Comparison of ENCODE assay signal across 22 cellular contexts in genomic region chr10:94310369-94310768, GRCh38.
"Had no signal": no experiment of that assay in that cellular context is flagged by ENCODE, and none has a peak within 500 bp of the region (broad histone marks: within the 10 kb centered on the region; RNA-seq: fewer than 3 reads in every experiment).

No MANE protein-coding gene starts in this region.

- H3K4me1 Mint-ChIP-seq: activated CD4-positive, alpha-beta T cell treated with anti-CD3 and anti-CD28 coated beads for 36 hours; activated naive CD4-positive, alpha-beta T cell treated with anti-CD3 and anti-CD28 coated beads, Interleukin-2, amount 10 ng/mL, durations not matched to agents 7 days and 5 days; activated naive CD8-positive, alpha-beta T cell treated with anti-CD3 and anti-CD28 coated beads for 36 hours had no signal

- H3K36me3 Mint-ChIP-seq: activated naive CD4-positive, alpha-beta T cell treated with anti-CD3 and anti-CD28 coated beads, Interleukin-2, amount 10 ng/mL, durations not matched to agents 7 days and 5 days; activated naive CD8-positive, alpha-beta T cell treated with anti-CD3 and anti-CD28 coated beads for 36 hours had no signal

- H3K4me3 Mint-ChIP-seq: activated CD4-positive, alpha-beta memory T cell treated with anti-CD3 and anti-CD28 coated beads, Interleukin-2, amount 10 ng/mL, durations not matched to agents 7 days and 5 days; activated CD4-positive, alpha-beta T cell treated with anti-CD3 and anti-CD28 coated beads for 36 hours; activated naive CD4-positive, alpha-beta T cell treated with anti-CD3 and anti-CD28 coated beads, Interleukin-2, amount 10 ng/mL, durations not matched to agents 7 days and 5 days; activated naive CD8-positive, alpha-beta T cell treated with anti-CD3 and anti-CD28 coated beads for 36 hours; activated T-cell treated with anti-CD3 and anti-CD28 coated beads, Interleukin-2, amount 50 U/mL, for 72 hours had no signal

- H3K27ac ChIP-seq: SK-N-MC, VCaP had no signal

- H3K4me3 ChIP-seq: SK-N-MC had no signal

- H3K9me3 Mint-ChIP-seq: activated CD4-positive, alpha-beta memory T cell treated with anti-CD3 and anti-CD28 coated beads, Interleukin-2, amount 10 ng/mL, durations not matched to agents 7 days and 5 days; activated naive CD4-positive, alpha-beta T cell treated with anti-CD3 and anti-CD28 coated beads, Interleukin-2, amount 10 ng/mL, durations not matched to agents 7 days and 5 days; activated naive CD8-positive, alpha-beta T cell treated with anti-CD3 and anti-CD28 coated beads for 36 hours; activated T-cell treated with anti-CD3 and anti-CD28 coated beads, Interleukin-2, amount 50 U/mL, for 72 hours; activated T-helper 2 cell treated with anti-CD3 and anti-CD28 coated beads, Interferon-gamma antibody, Interleukin-2, Interleukin-4, amounts not matched to agents 10 μg/mL and 5 μg/mL and 100 μg/mL, durations not matched to agents 14 hours and 24 hours and 36 hours had no signal

- ATAC-seq: activated CD4-positive, alpha-beta T cell treated with anti-CD3 and anti-CD28 coated beads for 36 hours; activated T-cell treated with anti-CD3 and anti-CD28 coated beads, Interleukin-2, amount 50 U/mL, for 72 hours had no signal

- DNase-seq: activated CD4-positive, alpha-beta memory T cell treated with anti-CD3 and anti-CD28 coated beads, Interleukin-2, amount 10 ng/mL, durations not matched to agents 7 days and 5 days; activated CD4-positive, alpha-beta T cell treated with anti-CD3 and anti-CD28 coated beads for 36 hours; activated CD4-positive, alpha-beta T cell treated with anti-CD3 and anti-CD28 coated beads, Interleukin-2, amount 50 U/mL, for 1 hour; activated gamma-delta T cell treated with Interleukin-2 at 50 U/mL for 16 hours; activated naive CD4-positive, alpha-beta T cell treated with anti-CD3 and anti-CD28 coated beads, Interleukin-2, amount 10 ng/mL, durations not matched to agents 7 days and 5 days; activated naive CD8-positive, alpha-beta T cell treated with anti-CD3 and anti-CD28 coated beads for 36 hours; activated T-cell treated with anti-CD3 and anti-CD28 coated beads for 4 hours; activated T-cell treated with anti-CD3 and anti-CD28 coated beads, Interleukin-2, amount 50 U/mL, for 72 hours; anterior cingulate cortex; cerebellar nuclear complex; Kasumi-1; KBM-7; NCI-H1105 treated with DMSO at 0.1 percent for 48 hours; NCI-H1436 treated with DMSO at 0.1 percent for 48 hours; NCI-H2029 treated with DMSO at 0.1 percent for 48 hours; NCI-H446; NCI-H524; NCI-H82; T-helper 1 cell had no signal

- H3K27ac Mint-ChIP-seq: activated CD4-positive, alpha-beta memory T cell treated with anti-CD3 and anti-CD28 coated beads, Interleukin-2, amount 10 ng/mL, durations not matched to agents 7 days and 5 days; activated CD4-positive, alpha-beta T cell treated with anti-CD3 and anti-CD28 coated beads for 36 hours; activated naive CD4-positive, alpha-beta T cell treated with anti-CD3 and anti-CD28 coated beads, Interleukin-2, amount 10 ng/mL, durations not matched to agents 7 days and 5 days; activated naive CD8-positive, alpha-beta T cell treated with anti-CD3 and anti-CD28 coated beads for 36 hours; activated T-cell treated with anti-CD3 and anti-CD28 coated beads, Interleukin-2, amount 50 U/mL, for 72 hours; activated T-helper 2 cell treated with anti-CD3 and anti-CD28 coated beads, Interferon-gamma antibody, Interleukin-2, Interleukin-4, amounts not matched to agents 10 μg/mL and 5 μg/mL and 100 μg/mL, durations not matched to agents 14 hours and 24 hours and 36 hours had no signal
